25 cellular contexts compared by ENCODE assay signal in genomic region chr7:156456503-156457115, GRCh38.
DNase-seq lines count a peak whose midpoint lies in the region; ATAC-seq, FAIRE-seq and TF ChIP-seq lines count a peak whose summit lies in the region.
"Had no signal": no experiment of that assay in that cellular context is flagged by ENCODE, and none has a peak within 500 bp of the region (broad histone marks: within the 10 kb centered on the region; RNA-seq: fewer than 3 reads in every experiment).

No MANE protein-coding gene starts in this region.

- H3K4me2 ChIP-seq in GM23338 (no peak overlapping the region), HepG2 (ENCODE audit: low read depth, low read length) (peak overlapping the region; percentile 53), PC-3 (ENCODE audit: low read length) (no peak overlapping the region)
- H3K4me2 ChIP-seq: BLaER1 treated with 17β-estradiol and CSF1 and Interleukin-3, amounts not matched to agents 10 nM and 100 nM had no signal

- peaks cover 6% of the 10 kb centered on the region; the same call in 1 of the 3 replicates for H3K4me1 Mint-ChIP-seq in GM23338
- H3K4me1 Mint-ChIP-seq: activated naive CD4-positive, alpha-beta T cell treated with anti-CD3 and anti-CD28 coated beads, Interleukin-2, amount 50 U/mL, for 24 hours had no signal

- CTCF ChIA-PET in HepG2 (lab: Yijun Ruan, JAX; ENCODE audit: low intra/inter-chr PET ratio, low total read pairs) = no interaction called here
- CTCF ChIA-PET in PC-3 (lab: Charles Lee) = no interaction called here

- H3K9me3 Mint-ChIP-seq in GM23338 = 0 out of 3 replicates have a peak, but pooled peaks cover 2% of the 10 kb centered on the region
- H3K9me3 Mint-ChIP-seq: activated CD8-positive, alpha-beta T cell treated with anti-CD3 and anti-CD28 coated beads for 36 hours; activated naive CD4-positive, alpha-beta T cell treated with anti-CD3 and anti-CD28 coated beads, Interleukin-2, amount 50 U/mL, for 24 hours had no signal

- no peak overlapping the region for H3K4me3 Mint-ChIP-seq in GM23338
- H3K4me3 Mint-ChIP-seq: activated CD8-positive, alpha-beta T cell treated with anti-CD3 and anti-CD28 coated beads for 36 hours; activated naive CD4-positive, alpha-beta T cell treated with anti-CD3 and anti-CD28 coated beads, Interleukin-2, amount 50 U/mL, for 24 hours had no signal

- TF ChIP-seq CTCF in GM23338 (conservative IDR thresholded peaks at IDR 0.05; ENCODE audit: low read depth in 2 of 2) (no peak), colonic mucosa (IDR thresholded peaks at IDR 0.05) (no peak), HepG2 (CRISPR knock-in tag; IDR thresholded peaks at IDR 0.05) (no peak), transverse colon (IDR thresholded peaks at IDR 0.05) (no peak), PC-3 (conservative IDR thresholded peaks at IDR 0.05; ENCODE audit: low read depth, low read length) (no peak), Peyer's patch (IDR thresholded peaks at IDR 0.05) (no peak)

- H3K27ac ChIP-seq in GM23338 (ENCODE audit: low read depth) = no peak overlapping the region
- no peak overlapping the region for H3K27ac ChIP-seq in colonic mucosa
- H3K27ac ChIP-seq in HepG2 (ENCODE audit: extremely low read length, insufficient read depth, low read length) = no peak overlapping the region
- H3K27ac ChIP-seq in transverse colon = no peak overlapping the region
- no peak overlapping the region for H3K27ac ChIP-seq in PC-3 (ENCODE audit: low read length)
- no peak overlapping the region for H3K27ac ChIP-seq in Peyer's patch
- H3K27ac ChIP-seq: BLaER1 treated with 17β-estradiol and CSF1 and Interleukin-3, amounts not matched to agents 10 nM and 100 nM; brain microvascular endothelial cell; dorsolateral prefrontal cortex; gastrocnemius medialis; left ventricle myocardium inferior; tibial nerve had no signal

- H3K9me3 ChIP-seq in colonic mucosa (no peaks in the 10 kb centered on the region), HepG2 (ENCODE audit: low read length) (no peaks in the 10 kb centered on the region), transverse colon (no peaks in the 10 kb centered on the region), PC-3 (ENCODE audit: low read length) (no peaks in the 10 kb centered on the region), Peyer's patch (no peaks in the 10 kb centered on the region)
- H3K9me3 ChIP-seq: gastrocnemius medialis, left ventricle myocardium inferior, tibial nerve had no signal

- H3K27me3 Mint-ChIP-seq in GM23338 (ENCODE audit: insufficient read depth, low read depth, poor library complexity) = peaks cover 3% of the 10 kb centered on the region

- in situ Hi-C loops in HepG2 (cut with HindIII; ENCODE audit: extremely low pct_ligation_motif_present, low pct_unique_long_range_greater_than_20kb) = no loop called here
- in situ Hi-C loops in transverse colon (cut with MboI; ENCODE audit: low pct_ligation_motif_present in 1 of 4, low pct_unique_long_range_greater_than_20kb in 1 of 4, low sequenced_read_pairs in 3 of 4) = loop anchor here in 1 of 4 donors (25.0 kb wide), 1 partner anchor 644 kb away; the partner anchor contains the start of gene SHH

- H3K9ac ChIP-seq in colonic mucosa (ENCODE audit: low read depth in 2 of 2, low read length in 2 of 2) = no peak overlapping the region
- H3K9ac ChIP-seq in HepG2 (ENCODE audit: insufficient read depth, low read depth, low read length) = no peak overlapping the region
- no peak overlapping the region for H3K9ac ChIP-seq in PC-3 (ENCODE audit: low read length)
- H3K9ac ChIP-seq: BLaER1 treated with 17β-estradiol and CSF1 and Interleukin-3, amounts not matched to agents 10 nM and 100 nM had no signal

- H3K4me1 ChIP-seq in GM23338 (ENCODE audit: insufficient read depth) (no peaks in the 10 kb centered on the region), colonic mucosa (no peaks in the 10 kb centered on the region), HepG2 (ENCODE audit: insufficient read depth, low read length) (peaks cover 29% of the 10 kb centered on the region), transverse colon (peaks cover 0 to 6% (median 0%) of the 10 kb centered on the region in 4 donors), PC-3 (ENCODE audit: insufficient read depth, low read length) (no peaks in the 10 kb centered on the region), Peyer's patch (no peaks in the 10 kb centered on the region)
- H3K4me1 ChIP-seq: gastrocnemius medialis, left ventricle myocardium inferior, tibial nerve had no signal

- H2AFZ ChIP-seq in GM23338 = no peak overlapping the region
- H2AFZ ChIP-seq in HepG2 (ENCODE audit: low read length) = no peak overlapping the region
- no peak overlapping the region for H2AFZ ChIP-seq in PC-3 (ENCODE audit: low read length)

- DNase-seq in GM23338 (ENCODE audit: low spot score) = no peak
- DNase-seq in colonic mucosa = peak; percentile 43
- DNase-seq in HepG2 (ENCODE audit: low spot score) = peak; percentile 60
- DNase-seq in transverse colon = peak; percentile 21
- no peak for DNase-seq in activated T-cell treated with anti-CD3 and anti-CD28 coated beads, Interleukin-2, amount 50 U/mL, for 1 hour
- DNase-seq in PC-3 = no peak
- no peak for DNase-seq in Peyer's patch
- DNase-seq: activated CD8-positive, alpha-beta T cell treated with anti-CD3 and anti-CD28 coated beads for 36 hours; amniotic stem cell; brain microvascular endothelial cell; DMS79; dorsolateral prefrontal cortex; gastrocnemius medialis; GDM1; hippocampal formation; left ventricle myocardium inferior; NCI-H1694; NCI-H2171 treated with DMSO at 0.1 percent for 48 hours; SHP77; stimulated activated CD4-positive, alpha-beta T cell treated with anti-CD3 and anti-CD28 coated beads, Interleukin-4, amount 100 ng/mL, for 4 hours had no signal

- 26% methylated on average over 7 of the region's 11 CpGs for WGBS in HepG2 (ENCODE audit: low lambda C conversion rate)
- WGBS in transverse colon (ENCODE audit: low coverage in 1 of 2), 2 donors = 60 to 80% methylated on average over 2 to 11 of the region's 11 CpGs

- H3F3A ChIP-seq in GM23338 (replicated peaks; ENCODE audit: low read depth) (no peaks in the 10 kb centered on the region), PC-3 (ENCODE audit: low read length, unreplicated experiment) (no peaks in the 10 kb centered on the region)

- H3K79me2 ChIP-seq in GM23338 (replicated peaks; ENCODE audit: insufficient read depth) (no peaks in the 10 kb centered on the region), HepG2 (ENCODE audit: insufficient read depth, low read length) (no peaks in the 10 kb centered on the region), PC-3 (ENCODE audit: low read length) (no peaks in the 10 kb centered on the region)

- TF ChIP-seq POLR2A in HepG2 (IDR thresholded peaks at IDR 0.05; ENCODE audit: insufficient read depth in 1 of 2, low read depth in 2 of 2, low read length in 2 of 2) (no peak), transverse colon (IDR thresholded peaks at IDR 0.05) (no peak), Peyer's patch (IDR thresholded peaks at IDR 0.05) (no peak)

- ATAC-seq in GM23338 = peak; percentile 64
- peak; percentile 81 for ATAC-seq in HepG2
- no peak for ATAC-seq in PC-3
- ATAC-seq: activated CD8-positive, alpha-beta T cell treated with anti-CD3 and anti-CD28 coated beads for 36 hours; gastrocnemius medialis; sciatic nerve had no signal

- TF ChIP-seq RAD21 in HepG2 (CRISPR knock-in tag; IDR thresholded peaks at IDR 0.05) = no peak

- FAIRE-seq in HepG2 (lab: Jason Lieb, UNC) = no peak

- no peaks in the 10 kb centered on the region for H3K9me2 ChIP-seq in GM23338 (ENCODE audit: insufficient read depth)
- H3K9me2 ChIP-seq in PC-3 (replicated peaks; ENCODE audit: low read length) = no peaks in the 10 kb centered on the region

- H3K27me3 ChIP-seq in GM23338 (ENCODE audit: insufficient read depth) (no peaks in the 10 kb centered on the region), colonic mucosa (no peaks in the 10 kb centered on the region), HepG2 (ENCODE audit: control insufficient read depth in 1 of 2, insufficient read depth in 2 of 2, low read length in 2 of 2) (peaks cover 1 to 34% of the 10 kb centered on the region in 2 experiments; a peak in 3 of 5 replicates), transverse colon (no peaks in the 10 kb centered on the region), PC-3 (ENCODE audit: low read length) (peaks cover 55% of the 10 kb centered on the region), Peyer's patch (no peaks in the 10 kb centered on the region)
- H3K27me3 ChIP-seq: BLaER1 treated with 17β-estradiol and CSF1 and Interleukin-3, amounts not matched to agents 10 nM and 100 nM; brain microvascular endothelial cell; tibial nerve had no signal

- no peak overlapping the region for H3K27ac Mint-ChIP-seq in GM23338
- H3K27ac Mint-ChIP-seq: activated CD8-positive, alpha-beta T cell treated with anti-CD3 and anti-CD28 coated beads for 36 hours; activated naive CD4-positive, alpha-beta T cell treated with anti-CD3 and anti-CD28 coated beads, Interleukin-2, amount 50 U/mL, for 24 hours; progenitor cell of endocrine pancreas had no signal

- BruUV-seq in HepG2 (replicated peaks; lab: Mats Ljungman, UMichigan) (no TSS peak), PC-3 (replicated peaks; lab: Mats Ljungman, UMichigan) (no TSS peak)

- intact Hi-C loops in colonic mucosa (cut with DNase I) (no loop called here), HepG2 (cut with micrococcal nuclease; ENCODE audit: unreplicated experiment) (no loop called here), transverse colon (cut with DNase I; ENCODE audit: low total_unique reads) (no loop called here), PC-3 (cut with micrococcal nuclease) (no loop called here)

- no peak for TF ChIP-seq EP300 in HepG2 (IDR thresholded peaks at IDR 0.05; ENCODE audit: low read depth in 2 of 2, low read length in 2 of 2)
- TF ChIP-seq EP300 in HepG2 (CRISPR knock-in tag; IDR thresholded peaks at IDR 0.05; ENCODE audit: borderline replicate concordance) = no peak
- TF ChIP-seq EP300 in transverse colon (IDR thresholded peaks at IDR 0.05; ENCODE audit: low read depth) = no peak

- H3K4me3 ChIP-seq in GM23338 (no peak overlapping the region), colonic mucosa (no peak overlapping the region), HepG2 (replicated peaks in 1 of 3; ENCODE audit: insufficient read depth in 1 of 3, low read depth in 2 of 3, low read length in 3 of 3) (peak overlapping the region in 1 of 3 experiments; percentile 19; a peak in 1 of 6 replicates), transverse colon (no peak overlapping the region), PC-3 (ENCODE audit: low read length) (no peak overlapping the region), Peyer's patch (no peak overlapping the region)
- H3K4me3 ChIP-seq: BLaER1 treated with 17β-estradiol and CSF1 and Interleukin-3, amounts not matched to agents 10 nM and 100 nM; dorsolateral prefrontal cortex; gastrocnemius medialis; left ventricle myocardium inferior; tibial nerve had no signal

- H4K20me1 ChIP-seq in GM23338 (replicated peaks; ENCODE audit: insufficient read depth) (no peaks in the 10 kb centered on the region), HepG2 (ENCODE audit: insufficient read depth, low read length) (no peaks in the 10 kb centered on the region), PC-3 (ENCODE audit: low read length) (no peaks in the 10 kb centered on the region)
- H4K20me1 ChIP-seq: BLaER1 treated with 17β-estradiol and CSF1 and Interleukin-3, amounts not matched to agents 10 nM and 100 nM had no signal

- POLR2A ChIA-PET in HepG2 (lab: Yijun Ruan, JAX) = no interaction called here
- POLR2A ChIA-PET in PC-3 (lab: Charles Lee; ENCODE audit: unreplicated experiment) = no interaction called here

- no peaks in the 10 kb centered on the region for H3K36me3 Mint-ChIP-seq in GM23338 (ENCODE audit: low read depth)
- H3K36me3 Mint-ChIP-seq: activated naive CD4-positive, alpha-beta T cell treated with anti-CD3 and anti-CD28 coated beads, Interleukin-2, amount 50 U/mL, for 24 hours had no signal

- H3K36me3 ChIP-seq in GM23338 (ENCODE audit: insufficient read depth) (no peaks in the 10 kb centered on the region), colonic mucosa (no peaks in the 10 kb centered on the region), HepG2 (replicated peaks in 1 of 2; ENCODE audit: control insufficient read depth in 1 of 2, insufficient read depth in 2 of 2, low read length in 2 of 2) (no peaks in the 10 kb centered on the region), transverse colon (no peaks in the 10 kb centered on the region), PC-3 (ENCODE audit: low read depth, low read length) (no peaks in the 10 kb centered on the region), Peyer's patch (no peaks in the 10 kb centered on the region)
- H3K36me3 ChIP-seq: BLaER1 treated with 17β-estradiol and CSF1 and Interleukin-3, amounts not matched to agents 10 nM and 100 nM; brain microvascular endothelial cell; gastrocnemius medialis; left ventricle myocardium inferior; tibial nerve had no signal

Comparison
In these comparisons a context has a peak if more than half of its experiments do, and no peak if none do; other contexts are left out.
1. DNase-seq: peak in colonic mucosa (single experiment), HepG2 (single experiment) and transverse colon (single experiment); none in GM23338 (single experiment), activated T-cell treated with anti-CD3 and anti-CD28 coated beads, Interleukin-2, amount 50 U/mL, for 1 hour (single experiment), PC-3 (single experiment) and Peyer's patch (0 of 3).